ENCODE assay signal across 19 cellular contexts in genomic region chrX:69307029-69307428, GRCh38.
DNase-seq lines count a peak whose midpoint lies in the region; ATAC-seq lines count a peak whose summit lies in the region.
"Had no signal": no experiment of that assay in that cellular context is flagged by ENCODE, and none has a peak within 500 bp of the region (broad histone marks: within the 10 kb centered on the region; RNA-seq: fewer than 3 reads in every experiment).

No MANE protein-coding gene starts in this region.

- no peak overlapping the region for H4K91ac ChIP-seq in neuronal stem cell (ENCODE audit: low read depth, low read length, poor library complexity)

- peak overlapping the region; percentile 61 for H2BK120ac ChIP-seq in neuronal stem cell (ENCODE audit: low read depth, low read length)

- H3K9me3 ChIP-seq in NT2/D1 (ENCODE audit: insufficient read depth, low read length) (no peaks in the 10 kb centered on the region), ectodermal cell (ENCODE audit: control insufficient read depth, low read length) (no peaks in the 10 kb centered on the region), neuronal stem cell (replicated peaks in 1 of 2; ENCODE audit: control insufficient read depth in 2 of 2, insufficient read depth in 1 of 2, low read depth in 1 of 2, low read length in 2 of 2) (no peaks in the 10 kb centered on the region)
- H3K9me3 ChIP-seq: BE2C had no signal

- H2BK12ac ChIP-seq in neuronal stem cell (ENCODE audit: low read length) = no peak overlapping the region

- H3K18ac ChIP-seq in neuronal stem cell (ENCODE audit: low read length) = peak overlapping the region; percentile 64

- no peak overlapping the region for H3K4me2 ChIP-seq in neuronal stem cell (ENCODE audit: insufficient read depth, low read length, poor library complexity, severe bottlenecking)

- H3K27me3 ChIP-seq in NT2/D1 (ENCODE audit: insufficient read depth, insufficient read length) (no peaks in the 10 kb centered on the region), ectodermal cell (ENCODE audit: control insufficient read depth, insufficient read depth, low read length, poor library complexity, severe bottlenecking) (no peaks in the 10 kb centered on the region), neuronal stem cell (ENCODE audit: control insufficient read depth in 3 of 3, insufficient read depth in 3 of 3, low read depth in 1 of 3, low read length in 3 of 3) (peaks cover 0 to 19% (median 0%) of the 10 kb centered on the region in 3 experiments)
- H3K27me3 ChIP-seq: BE2C had no signal

- no peak for ATAC-seq in esophagus mucosa
- ATAC-seq in GM21737 (IDR thresholded peaks at IDR 0.05; ENCODE audit: unreplicated experiment) = no peak
- ATAC-seq: GM12878 had no signal

- H3K27ac Mint-ChIP-seq in activated naive CD4-positive, alpha-beta T cell treated with anti-CD3 and anti-CD28 coated beads, Interleukin-2, amount 10 ng/mL, durations not matched to agents 7 days and 5 days = no peak overlapping the region
- H3K27ac Mint-ChIP-seq: CD4-positive, CD25-positive, alpha-beta regulatory T cell; CD8-positive, alpha-beta memory T cell had no signal

- H2BK15ac ChIP-seq in neuronal stem cell (ENCODE audit: low read length) = no peak overlapping the region

- H3K36me3 ChIP-seq in NT2/D1 (ENCODE audit: insufficient read depth, insufficient read length, low read length) = no peaks in the 10 kb centered on the region
- no peaks in the 10 kb centered on the region for H3K36me3 ChIP-seq in ectodermal cell (ENCODE audit: control insufficient read depth, insufficient read depth, low read length)
- no peaks in the 10 kb centered on the region for H3K36me3 ChIP-seq in neuronal stem cell (replicated peaks in 1 of 2; ENCODE audit: control insufficient read depth in 2 of 2, insufficient read depth in 2 of 2, low read length in 2 of 2)
- H3K36me3 ChIP-seq: BE2C had no signal

- no peak overlapping the region for H3K4me3 Mint-ChIP-seq in activated naive CD4-positive, alpha-beta T cell treated with anti-CD3 and anti-CD28 coated beads, Interleukin-2, amount 10 ng/mL, durations not matched to agents 7 days and 5 days
- H3K4me3 Mint-ChIP-seq: CD4-positive, CD25-positive, alpha-beta regulatory T cell; CD8-positive, alpha-beta memory T cell had no signal

- H3K9ac ChIP-seq in NT2/D1 (ENCODE audit: insufficient read length, low read depth) (peak overlapping the region; percentile 64), neuronal stem cell (ENCODE audit: low read depth, low read length, poor library complexity) (no peak overlapping the region)

- 56 to 60% methylated on average over 1 of the region's 1 CpG for WGBS in ectodermal cell, 2 experiments
- no CpG with 5 or more reads among the region's 1 CpG for WGBS in neuronal stem cell (ENCODE audit: extremely low coverage in 2 of 2, insufficient read length in 2 of 2, insufficient replicate concordance in 1 of 2), 2 donors

- H2AFZ ChIP-seq in neuronal stem cell (ENCODE audit: low read length) = no peak overlapping the region

- H4K8ac ChIP-seq in neuronal stem cell (ENCODE audit: low read depth, low read length) = no peak overlapping the region

- CTCF ChIA-PET in activated naive CD4-positive, alpha-beta T cell treated with anti-CD3 and anti-CD28 coated beads, Interleukin-2, amount 10 ng/mL, durations not matched to agents 7 days and 5 days (lab: Charles Lee) = no interaction called here

- H3K79me1 ChIP-seq in neuronal stem cell (ENCODE audit: low read depth, low read length) = no peaks in the 10 kb centered on the region

- H3K4ac ChIP-seq in neuronal stem cell (ENCODE audit: low read length) = no peak overlapping the region

- H3K4me3 ChIP-seq in NT2/D1 (ENCODE audit: insufficient read length, low read depth) (no peak overlapping the region), ectodermal cell (ENCODE audit: insufficient read depth, low read depth, low read length) (no peak overlapping the region), neuronal stem cell (ENCODE audit: low read length in 2 of 2) (no peak overlapping the region)
- H3K4me3 ChIP-seq: GM12878 had no signal

- no peak for DNase-seq in NT2/D1 (ENCODE audit: low read depth, low spot score)
- DNase-seq in neuronal stem cell (ENCODE audit: low spot score) = no peak
- no peak for DNase-seq in activated naive CD4-positive, alpha-beta T cell treated with anti-CD3 and anti-CD28 coated beads, Interleukin-2, amount 10 ng/mL, durations not matched to agents 7 days and 5 days
- DNase-seq: ACHN; BE2C; C1 segment of cervical spinal cord; CD4-positive, CD25-positive, alpha-beta regulatory T cell; CD8-positive, alpha-beta memory T cell; COR-L47; DMS 273 treated with DMSO at 0.1 percent for 48 hours; DMS53; DND-41; EL; HCEC 1CT; IMR-90 had no signal

- no peak overlapping the region for H3K14ac ChIP-seq in neuronal stem cell (ENCODE audit: low read length)

- H3K4me1 ChIP-seq in NT2/D1 (ENCODE audit: insufficient read depth, insufficient read length) (peaks cover 3% of the 10 kb centered on the region), ectodermal cell (ENCODE audit: control insufficient read depth, insufficient read depth, low read length) (peaks cover 8% of the 10 kb centered on the region), neuronal stem cell (ENCODE audit: control insufficient read depth in 2 of 2, insufficient read depth in 1 of 2, low read depth in 1 of 2, low read length in 2 of 2) (peaks cover 0 to 15% of the 10 kb centered on the region in 2 donors)
- H3K4me1 ChIP-seq: BE2C had no signal

- peak overlapping the region; percentile 2 for H3K27ac ChIP-seq in ectodermal cell (ENCODE audit: insufficient read depth, low read depth, low read length, poor library complexity, severe bottlenecking)
- peak overlapping the region; percentile 43 for H3K27ac ChIP-seq in neuronal stem cell (replicated peaks; ENCODE audit: low read length)

- no peaks in the 10 kb centered on the region for H3K36me3 Mint-ChIP-seq in activated naive CD4-positive, alpha-beta T cell treated with anti-CD3 and anti-CD28 coated beads, Interleukin-2, amount 10 ng/mL, durations not matched to agents 7 days and 5 days
- H3K36me3 Mint-ChIP-seq: CD4-positive, CD25-positive, alpha-beta regulatory T cell; CD8-positive, alpha-beta memory T cell had no signal

- no peaks in the 10 kb centered on the region for H3K4me1 Mint-ChIP-seq in activated naive CD4-positive, alpha-beta T cell treated with anti-CD3 and anti-CD28 coated beads, Interleukin-2, amount 10 ng/mL, durations not matched to agents 7 days and 5 days
- H3K4me1 Mint-ChIP-seq: CD8-positive, alpha-beta memory T cell had no signal

- H2BK5ac ChIP-seq in neuronal stem cell (ENCODE audit: low read length) = peak overlapping the region; percentile 22

- H3K23ac ChIP-seq in neuronal stem cell (ENCODE audit: low read depth, low read length, poor library complexity) = no peak overlapping the region

- H2AK5ac ChIP-seq in neuronal stem cell (ENCODE audit: low read depth, low read length) = peak overlapping the region; percentile 56

- H3K27me3 Mint-ChIP-seq in activated naive CD4-positive, alpha-beta T cell treated with anti-CD3 and anti-CD28 coated beads, Interleukin-2, amount 10 ng/mL, durations not matched to agents 7 days and 5 days = peaks cover 21% of the 10 kb centered on the region
- H3K27me3 Mint-ChIP-seq: CD4-positive, CD25-positive, alpha-beta regulatory T cell had no signal

- H3K9me3 Mint-ChIP-seq in activated naive CD4-positive, alpha-beta T cell treated with anti-CD3 and anti-CD28 coated beads, Interleukin-2, amount 10 ng/mL, durations not matched to agents 7 days and 5 days = no peaks in the 10 kb centered on the region
- H3K9me3 Mint-ChIP-seq: CD4-positive, CD25-positive, alpha-beta regulatory T cell; CD8-positive, alpha-beta memory T cell had no signal
